ENCODE assay signal across 30 cellular contexts in the genomic region with DNA sequence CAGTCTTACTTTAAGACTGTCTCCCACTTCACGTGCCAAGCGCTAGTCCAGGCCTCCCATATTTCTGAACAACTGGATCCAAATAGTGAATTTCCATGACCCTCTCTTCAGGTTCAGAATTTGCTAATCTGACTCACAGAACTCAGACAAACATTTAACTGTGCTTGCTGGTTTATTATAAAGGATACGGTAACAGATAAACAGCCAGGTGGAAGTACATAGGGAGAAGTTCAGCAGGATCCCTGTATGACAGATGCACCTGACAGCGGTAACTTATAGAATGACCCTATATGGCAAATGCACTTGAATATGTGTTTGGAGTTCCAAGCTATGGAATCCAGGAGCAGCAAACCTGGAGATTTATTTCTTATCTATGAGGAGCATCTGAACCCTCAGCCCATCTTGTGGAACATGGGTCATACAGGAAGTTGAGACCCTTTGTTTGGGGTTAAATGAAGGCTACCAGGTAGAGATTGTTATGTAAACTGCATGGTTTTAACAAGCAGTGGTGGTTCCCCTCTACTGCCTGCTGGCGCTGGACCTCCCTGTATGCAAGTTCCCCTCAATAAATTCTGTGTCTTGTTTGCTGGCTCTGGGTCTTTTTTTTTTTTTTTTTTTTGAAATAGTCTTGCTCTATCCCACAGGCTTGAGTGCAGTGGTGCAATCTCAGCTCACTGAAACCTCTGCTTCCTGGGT.
"Had no signal": no experiment of that assay in that cellular context is flagged by ENCODE, and none has a peak within 500 bp of the region (broad histone marks: within the 10 kb centered on the region; RNA-seq: fewer than 3 reads in every experiment).

No MANE protein-coding gene starts in this region.

- ATAC-seq: effector memory CD8-positive, alpha-beta T cell; esophagus mucosa; gastrocnemius medialis; heart right ventricle; left colon; left lung; left ventricle myocardium superior; lower lobe of right lung; mucosa of descending colon had no signal

- H3K27me3 ChIP-seq: colonic mucosa, esophagus squamous epithelium, gastrocnemius medialis, heart right ventricle, left lung had no signal

- FAIRE-seq: endometrium, kidney had no signal

- H3K4me3 Mint-ChIP-seq: dendritic cell treated with granulocyte-macrophage colony-stimulating factor and Interleukin-4, amounts not matched to agents 40 ng/mL and 50 ng/mL, for 4 days; effector memory CD8-positive, alpha-beta T cell; endodermal cell; immature natural killer cell; mesothelial cell of epicardium had no signal

- H3K4me1 Mint-ChIP-seq: endodermal cell, immature natural killer cell, naive B cell had no signal

- H3K36me3 ChIP-seq: colonic mucosa, esophagus squamous epithelium, gastrocnemius medialis, heart right ventricle, left lung, lower lobe of right lung had no signal

- H3K4me1 ChIP-seq: colonic mucosa, esophagus squamous epithelium, gastrocnemius medialis, heart right ventricle, left lung, lower lobe of right lung had no signal

- H3K36me3 Mint-ChIP-seq: mesothelial cell of epicardium, naive B cell had no signal

- H3K9me3 ChIP-seq: colonic mucosa, esophagus squamous epithelium, lower lobe of right lung, mucosa of descending colon had no signal

- H3K27me3 Mint-ChIP-seq: dendritic cell treated with granulocyte-macrophage colony-stimulating factor and Interleukin-4, amounts not matched to agents 40 ng/mL and 50 ng/mL, for 4 days; effector memory CD8-positive, alpha-beta T cell; naive B cell had no signal

- H3K4me3 ChIP-seq: colonic mucosa, esophagus squamous epithelium, gastrocnemius medialis, heart right ventricle, left lung, lower lobe of right lung, mucosa of descending colon had no signal

- H3K27ac Mint-ChIP-seq: dendritic cell treated with granulocyte-macrophage colony-stimulating factor and Interleukin-4, amounts not matched to agents 40 ng/mL and 50 ng/mL, for 4 days; effector memory CD8-positive, alpha-beta T cell; endodermal cell; immature natural killer cell; mesothelial cell of epicardium; naive B cell had no signal

- DNase-seq: colonic mucosa; cortex of kidney; effector CD8-positive, alpha-beta T cell; effector memory CD8-positive, alpha-beta T cell; endodermal cell; erythroblast; esophagus squamous epithelium; foreskin fibroblast; foreskin melanocyte; gastrocnemius medialis; glutamatergic neuron; head of caudate nucleus; heart right ventricle; hippocampal formation; immature natural killer cell; islet precursor cell; kidney; kidney glomerular epithelial cell; left colon; left lung; left ventricle myocardium superior; lower lobe of right lung; mesenchymal stem cell; mucosa of descending colon; naive B cell had no signal

- H3K27ac ChIP-seq: colonic mucosa, epithelial cell of prostate, esophagus squamous epithelium, gastrocnemius medialis, heart right ventricle, left lung, lower lobe of right lung had no signal
